In genomic region chr20:32484221-32485125, GRCh38 we compare ENCODE assay signal across 1 cellular context.
TF ChIP-seq lines count a peak whose summit lies in the region.

No MANE protein-coding gene starts in this region.

TF ChIP-seq in IMR-90, 13 proteins besides CTCF, POLR2A, EP300 and RAD21:
- TF ChIP-seq CEBPB (IDR thresholded peaks at IDR 0.05; ENCODE audit: low read depth, low read length) (no peak), MXI1 (IDR thresholded peaks at IDR 0.05; ENCODE audit: borderline replicate concordance, low read depth, low read length) (no peak; the same call in 1 of the 2 replicates), ELK1 (IDR thresholded peaks at IDR 0.05; ENCODE audit: borderline replicate concordance, low read depth, low read length) (no peak), NFE2L2 (IDR thresholded peaks at IDR 0.05; ENCODE audit: low read depth, low read length) (no peak), BHLHE40 (IDR thresholded peaks at IDR 0.05; ENCODE audit: low read depth, low read length) (no peak), MAFK (IDR thresholded peaks at IDR 0.05; ENCODE audit: low read depth, low read length) (no peak), RCOR1 (IDR thresholded peaks at IDR 0.05; ENCODE audit: insufficient replicate concordance, low read length) (no peak)
